Comparison of ENCODE assay signal across 12 cellular contexts in the genomic region with DNA sequence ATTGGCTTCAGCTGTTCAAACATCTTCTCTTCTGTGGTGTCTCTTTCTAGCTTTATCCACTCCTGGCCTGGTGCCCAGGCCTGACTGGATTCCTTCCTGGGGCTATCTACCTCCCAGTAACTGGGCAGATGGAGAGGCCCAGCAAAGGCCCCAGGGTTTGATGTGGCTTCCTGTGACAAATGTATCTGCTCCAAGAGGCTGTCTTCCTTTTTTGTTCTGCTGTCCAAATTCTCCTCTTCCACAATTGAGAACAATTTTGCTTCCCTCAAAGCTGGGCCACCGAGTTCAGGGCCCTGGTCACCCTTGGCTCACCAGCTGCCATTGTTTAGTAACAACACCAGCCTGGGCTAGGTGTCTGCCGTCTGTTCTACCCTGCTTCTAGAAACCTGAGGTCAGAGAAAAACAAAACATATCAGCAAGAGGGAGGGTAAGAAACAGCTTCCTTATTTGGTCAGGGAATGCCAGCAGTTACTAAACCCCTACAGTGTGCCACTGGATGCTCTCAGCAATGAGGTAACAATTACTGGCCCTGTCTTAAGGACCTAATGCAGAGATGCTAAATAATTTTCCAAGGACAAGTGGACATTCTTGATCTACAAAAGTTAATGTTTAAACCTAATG. TPM values are rescaled to one million over a fixed set of nuclear protein-coding genes. Genes with fewer than 3 reads are reported as not detected.
DNase-seq lines count a peak whose midpoint lies in the region; ATAC-seq and TF ChIP-seq lines count a peak whose summit lies in the region.
"Had no signal": no experiment of that assay in that cellular context is flagged by ENCODE, and none has a peak within 500 bp of the region (broad histone marks: within the 10 kb centered on the region; RNA-seq: fewer than 3 reads in every experiment).

No MANE protein-coding gene starts in this region.

- peak overlapping the region; percentile 21 for H3K27ac Mint-ChIP-seq in activated CD4-positive, alpha-beta T cell treated with anti-CD3 and anti-CD28 coated beads, Interleukin-2, amount 10 ng/mL, durations not matched to agents 24 days and 14 days
- peak overlapping the region; percentile 51 to 82 for H3K27ac Mint-ChIP-seq in effector memory CD8-positive, alpha-beta T cell

- no peaks in the 10 kb centered on the region for H4K20me1 ChIP-seq in osteoblast (ENCODE audit: insufficient read depth, low read length)

- peaks cover 2% of the 10 kb centered on the region for H3K27me3 Mint-ChIP-seq in activated CD4-positive, alpha-beta T cell treated with anti-CD3 and anti-CD28 coated beads, Interleukin-2, amount 10 ng/mL, durations not matched to agents 24 days and 14 days
- peaks cover 14 to 19% of the 10 kb centered on the region in 2 donors for H3K27me3 Mint-ChIP-seq in effector memory CD8-positive, alpha-beta T cell

- intact Hi-C loops in activated CD4-positive, alpha-beta T cell treated with anti-CD3 and anti-CD28 coated beads, Interleukin-2, amount 10 ng/mL, durations not matched to agents 24 days and 14 days (cut with micrococcal nuclease): no loop called here

- no peak overlapping the region for H3K4me3 ChIP-seq in osteoblast (ENCODE audit: insufficient read depth, low read length)
- H3K4me3 ChIP-seq: K562 had no signal

- no peak for TF ChIP-seq POLR2A in GM18505 (IDR thresholded peaks at IDR 0.05; ENCODE audit: borderline replicate concordance, extremely low read depth, insufficient read depth, insufficient read length)

- H3K79me2 ChIP-seq in osteoblast (ENCODE audit: insufficient read depth, low read length): no peaks in the 10 kb centered on the region

- H3K27me3 ChIP-seq in osteoblast (ENCODE audit: insufficient read depth, low read length): no peaks in the 10 kb centered on the region

- H3K4me1 ChIP-seq in osteoblast (ENCODE audit: insufficient read depth, low read length): no peaks in the 10 kb centered on the region

- H3K9me3 ChIP-seq in osteoblast (ENCODE audit: low read depth, low read length): no peaks in the 10 kb centered on the region

- H3K9me3 Mint-ChIP-seq in activated CD4-positive, alpha-beta T cell treated with anti-CD3 and anti-CD28 coated beads, Interleukin-2, amount 10 ng/mL, durations not matched to agents 24 days and 14 days: no peaks in the 10 kb centered on the region
- no peaks in the 10 kb centered on the region for H3K9me3 Mint-ChIP-seq in effector memory CD8-positive, alpha-beta T cell

- no peak for ATAC-seq in effector memory CD8-positive, alpha-beta T cell (replicated peaks)
- ATAC-seq in GM18505 (IDR thresholded peaks at IDR 0.05; ENCODE audit: unreplicated experiment): no peak
- ATAC-seq: K562 had no signal

- no peak overlapping the region for H2AFZ ChIP-seq in osteoblast (ENCODE audit: low read length)

- H3K4me1 Mint-ChIP-seq in activated CD4-positive, alpha-beta T cell treated with anti-CD3 and anti-CD28 coated beads, Interleukin-2, amount 10 ng/mL, durations not matched to agents 24 days and 14 days: peaks cover 11% of the 10 kb centered on the region
- peaks cover 8 to 9% of the 10 kb centered on the region in 2 donors for H3K4me1 Mint-ChIP-seq in effector memory CD8-positive, alpha-beta T cell (ENCODE audit: low read depth in 2 of 2)

- no peaks in the 10 kb centered on the region for H3K36me3 ChIP-seq in osteoblast (ENCODE audit: insufficient read depth, low read length)

- no peak for DNase-seq in activated CD4-positive, alpha-beta T cell treated with anti-CD3 and anti-CD28 coated beads, Interleukin-2, amount 10 ng/mL, durations not matched to agents 24 days and 14 days
- DNase-seq in activated CD4-positive, alpha-beta T cell treated with anti-CD3 and anti-CD28 coated beads for 1 hour: no peak
- DNase-seq in NCI-H2196 (lab: John Stamatoyannopoulos, UW; ENCODE audit: unreplicated experiment): peak; percentile 63
- DNase-seq in effector memory CD8-positive, alpha-beta T cell: no peak
- peak; percentile 4 for DNase-seq in smooth muscle cell of the brain vasculature (ENCODE audit: low read depth, low spot score)
- no peak for DNase-seq in amniotic stem cell (lab: John Stamatoyannopoulos, UW)
- DNase-seq in osteoblast (ENCODE audit: insufficient read length, low spot score, missing footprints): no peak
- DNase-seq: stimulated activated naive CD4-positive, alpha-beta T cell treated with Interleukin-2 at 50 U/mL for 16 hours had no signal

- TF ChIP-seq CTCF in osteoblast (IDR thresholded peaks at IDR 0.05; ENCODE audit: extremely low read depth, low read depth, low read length): no peak

- H3K4me2 ChIP-seq in osteoblast (ENCODE audit: insufficient read depth, low read length): no peak overlapping the region

- H3K27ac ChIP-seq in osteoblast (ENCODE audit: low read depth, low read length): no peak overlapping the region
- H3K27ac ChIP-seq: C4-2B had no signal

- no peaks in the 10 kb centered on the region for H3K36me3 Mint-ChIP-seq in activated CD4-positive, alpha-beta T cell treated with anti-CD3 and anti-CD28 coated beads, Interleukin-2, amount 10 ng/mL, durations not matched to agents 24 days and 14 days (ENCODE audit: low read depth)
- H3K36me3 Mint-ChIP-seq in effector memory CD8-positive, alpha-beta T cell (ENCODE audit: insufficient read depth): no peaks in the 10 kb centered on the region

- H3K4me3 Mint-ChIP-seq in activated CD4-positive, alpha-beta T cell treated with anti-CD3 and anti-CD28 coated beads, Interleukin-2, amount 10 ng/mL, durations not matched to agents 24 days and 14 days: no peak overlapping the region
- H3K4me3 Mint-ChIP-seq in effector memory CD8-positive, alpha-beta T cell: no peak overlapping the region

RNA-seq across cellular contexts. Expression of gene ZFP57, which starts 3.9 kb away (rescaled TPM):
- 2.0 and 2.7 TPM in 2 replicates for total RNA-seq in activated CD4-positive, alpha-beta T cell treated with anti-CD3 and anti-CD28 coated beads, Interleukin-2, amount 10 ng/mL, durations not matched to agents 24 days and 14 days
- 0.36 and 0.59 TPM in 2 replicates for total RNA-seq in osteoblast
- total RNA-seq: liver had no signal

RNA-seq across cellular contexts. Expression of gene MOG, which starts 20.2 kb away (rescaled TPM):
- not detected in 2 replicates for total RNA-seq in activated CD4-positive, alpha-beta T cell treated with anti-CD3 and anti-CD28 coated beads, Interleukin-2, amount 10 ng/mL, durations not matched to agents 24 days and 14 days
- not detected in 2 replicates for total RNA-seq in osteoblast
- total RNA-seq: K562, liver had no signal

RNA-seq across cellular contexts. Expression of gene GABBR1, which starts 44.1 kb away (rescaled TPM):
- 20.4 and 24.0 TPM in 2 replicates for total RNA-seq in activated CD4-positive, alpha-beta T cell treated with anti-CD3 and anti-CD28 coated beads, Interleukin-2, amount 10 ng/mL, durations not matched to agents 24 days and 14 days
- total RNA-seq in osteoblast: 7.6 and 10.9 TPM in 2 replicates

RNA-seq across cellular contexts. Expression of gene HLA-F, which starts 46.1 kb away (rescaled TPM):
- total RNA-seq in activated CD4-positive, alpha-beta T cell treated with anti-CD3 and anti-CD28 coated beads, Interleukin-2, amount 10 ng/mL, durations not matched to agents 24 days and 14 days: 254 and 270 TPM in 2 replicates
- 30.4 and 44.2 TPM in 2 replicates for total RNA-seq in osteoblast

Comparison
In these comparisons a context has a peak if more than half of its experiments do, and no peak if none do; other contexts are left out.
1. DNase-seq: peak in NCI-H2196 (single experiment) and smooth muscle cell of the brain vasculature (single experiment); none in activated CD4-positive, alpha-beta T cell treated with anti-CD3 and anti-CD28 coated beads, Interleukin-2, amount 10 ng/mL, durations not matched to agents 24 days and 14 days (single experiment), activated CD4-positive, alpha-beta T cell treated with anti-CD3 and anti-CD28 coated beads for 1 hour (single experiment), effector memory CD8-positive, alpha-beta T cell (0 of 3), amniotic stem cell (single experiment) and osteoblast (single experiment).